12 cellular contexts compared by ENCODE assay signal in the genomic region with DNA sequence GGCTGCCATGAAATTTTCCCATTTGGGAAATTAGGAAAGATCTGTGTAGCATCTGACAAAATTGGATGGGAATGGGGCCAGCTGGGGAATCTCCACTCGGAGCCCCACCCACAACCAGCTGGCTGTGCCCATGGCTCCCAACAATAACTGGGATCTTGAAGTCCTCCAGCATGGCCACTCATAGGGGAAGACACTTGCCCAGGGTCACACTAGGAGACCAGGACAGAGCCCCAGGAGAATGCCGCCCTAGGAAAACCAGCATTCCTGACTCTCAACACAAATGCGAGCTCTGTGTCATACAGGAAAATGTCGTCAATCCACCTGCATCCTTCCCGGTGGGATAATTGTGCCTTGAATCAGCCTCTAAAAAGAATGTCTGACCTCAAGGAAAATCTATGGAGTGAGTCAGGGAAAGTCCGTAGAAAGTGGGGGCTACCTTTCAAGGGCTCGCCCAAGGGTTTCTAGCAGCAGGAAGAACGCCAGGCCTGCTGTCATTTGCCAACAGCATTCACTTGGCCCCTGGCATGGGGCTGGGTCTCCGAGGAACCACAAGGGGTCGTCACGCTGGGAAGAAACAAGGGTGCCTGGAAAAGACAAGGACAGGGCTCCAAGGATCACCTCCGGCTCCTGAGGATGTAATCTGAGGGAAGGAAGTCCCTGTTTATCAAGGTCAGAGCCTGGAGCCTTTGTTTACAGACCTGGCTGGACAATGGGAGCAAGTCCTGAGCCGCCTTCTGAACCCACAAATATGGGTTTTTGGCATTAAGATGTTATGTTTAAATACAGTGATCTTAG. TPM values are rescaled to one million over a fixed set of nuclear protein-coding genes. Genes with fewer than 3 reads are reported as not detected.
DNase-seq lines count a peak whose midpoint lies in the region; ATAC-seq and TF ChIP-seq lines count a peak whose summit lies in the region.
"Had no signal": no experiment of that assay in that cellular context is flagged by ENCODE, and none has a peak within 500 bp of the region (broad histone marks: within the 10 kb centered on the region; RNA-seq: fewer than 3 reads in every experiment).

No MANE protein-coding gene starts in this region.

- H3K36me3 ChIP-seq in body of pancreas (replicated peaks in 1 of 2; ENCODE audit: insufficient read depth in 1 of 2, low read depth in 2 of 2), result no peaks in the 10 kb centered on the region
- H3K36me3 ChIP-seq in iPS-18a (ENCODE audit: control insufficient read depth, low read depth, low read length), result no peaks in the 10 kb centered on the region
- no peaks in the 10 kb centered on the region for H3K36me3 ChIP-seq in smooth muscle cell (ENCODE audit: low read depth)
- H3K36me3 ChIP-seq: thoracic aorta had no signal

- TF ChIP-seq POLR2A in body of pancreas (IDR thresholded peaks at IDR 0.05), result no peak

- peaks cover 5% of the 10 kb centered on the region; the same call in 1 of the 2 replicates for H3K36me3 Mint-ChIP-seq in HFFc6 (ENCODE audit: low read depth)
- H3K36me3 Mint-ChIP-seq in activated T-helper 2 cell treated with anti-CD3 and anti-CD28 coated beads, Interferon-gamma antibody, Interleukin-2, Interleukin-4, amounts not matched to agents 10 μg/mL and 5 μg/mL and 100 μg/mL, durations not matched to agents 14 hours and 24 hours and 36 hours (ENCODE audit: low read depth), result no peaks in the 10 kb centered on the region
- no peaks in the 10 kb centered on the region for H3K36me3 Mint-ChIP-seq in natural killer cell

- peak; percentile 80 for DNase-seq in HFFc6
- no peak for DNase-seq in body of pancreas
- DNase-seq in smooth muscle cell (lab: John Stamatoyannopoulos, UW; ENCODE audit: unreplicated experiment), result no peak
- no peak for DNase-seq in NCI-H1092 treated with DMSO at 0.1 percent for 48 hours (lab: John Stamatoyannopoulos, UW)
- no peak for DNase-seq in activated T-helper 2 cell treated with anti-CD3 and anti-CD28 coated beads, Interferon-gamma antibody, Interleukin-2, Interleukin-4, amounts not matched to agents 10 μg/mL and 5 μg/mL and 100 μg/mL, durations not matched to agents 14 hours and 24 hours and 36 hours (ENCODE audit: low spot score)
- DNase-seq in natural killer cell, result no peak
- DNase-seq: activated CD4-positive, CD25-positive, alpha-beta regulatory T cell; NCI-H1417 treated with DMSO at 0.1 percent for 48 hours; retina had no signal

- peak overlapping the region; percentile 57 for H3K4me3 Mint-ChIP-seq in HFFc6
- no peak overlapping the region for H3K4me3 Mint-ChIP-seq in activated T-helper 2 cell treated with anti-CD3 and anti-CD28 coated beads, Interferon-gamma antibody, Interleukin-2, Interleukin-4, amounts not matched to agents 10 μg/mL and 5 μg/mL and 100 μg/mL, durations not matched to agents 14 hours and 24 hours and 36 hours (ENCODE audit: low read depth)
- H3K4me3 Mint-ChIP-seq in natural killer cell, result no peak overlapping the region

- H3K9me3 Mint-ChIP-seq in HFFc6 (no peaks in the 10 kb centered on the region), natural killer cell (peaks cover 8 to 10% of the 10 kb centered on the region in 2 donors)
- peaks cover 4% of the 10 kb centered on the region for H3K9me3 Mint-ChIP-seq in activated T-helper 2 cell treated with anti-CD3 and anti-CD28 coated beads, Interferon-gamma antibody, Interleukin-2, Interleukin-4, amounts not matched to agents 10 μg/mL and 5 μg/mL and 100 μg/mL, durations not matched to agents 14 hours and 24 hours and 36 hours

- H3K4me2 ChIP-seq in smooth muscle cell, result peak overlapping the region; percentile 61

- no peak overlapping the region for H3K9ac ChIP-seq in iPS-18a (ENCODE audit: low read length)
- H3K9ac ChIP-seq in smooth muscle cell (ENCODE audit: low read depth), result peak overlapping the region; percentile 91

- H3K27ac ChIP-seq in body of pancreas (peak overlapping the region in 2 of 4 donors; percentile 10 to 12), iPS-18a (ENCODE audit: low read length) (peak overlapping the region; percentile 12), smooth muscle cell (ENCODE audit: low read depth) (peak overlapping the region; percentile 95)
- H3K27ac ChIP-seq: thoracic aorta had no signal

- H3K27ac Mint-ChIP-seq in HFFc6 (peak overlapping the region; percentile 84), natural killer cell (no peak overlapping the region)
- no peak overlapping the region for H3K27ac Mint-ChIP-seq in activated T-helper 2 cell treated with anti-CD3 and anti-CD28 coated beads, Interferon-gamma antibody, Interleukin-2, Interleukin-4, amounts not matched to agents 10 μg/mL and 5 μg/mL and 100 μg/mL, durations not matched to agents 14 hours and 24 hours and 36 hours

- no peaks in the 10 kb centered on the region for H3K79me2 ChIP-seq in smooth muscle cell (ENCODE audit: low read depth)

- no peaks in the 10 kb centered on the region for H4K20me1 ChIP-seq in smooth muscle cell (ENCODE audit: low read depth)

- TF ChIP-seq CTCF in HFFc6 (IDR thresholded peaks at IDR 0.05) (no peak; the same call in 1 of the 2 replicates), body of pancreas (IDR thresholded peaks at IDR 0.05) (no peak), smooth muscle cell (IDR thresholded peaks at IDR 0.05; ENCODE audit: borderline replicate concordance, insufficient read depth, poor library complexity, severe bottlenecking) (no peak), natural killer cell (IDR thresholded peaks at IDR 0.05) (no peak)

- ATAC-seq in body of pancreas (peak; percentile 38), HG03432 (IDR thresholded peaks at IDR 0.05; ENCODE audit: unreplicated experiment) (no peak), natural killer cell (no peak)

- no peaks in the 10 kb centered on the region for H3F3A ChIP-seq in smooth muscle cell (ENCODE audit: low read depth)

- H3K9me3 ChIP-seq in body of pancreas, result no peaks in the 10 kb centered on the region
- no peaks in the 10 kb centered on the region for H3K9me3 ChIP-seq in iPS-18a (ENCODE audit: control insufficient read depth, low read depth, low read length)
- no peaks in the 10 kb centered on the region for H3K9me3 ChIP-seq in smooth muscle cell (replicated peaks; ENCODE audit: low read depth)
- H3K9me3 ChIP-seq: thoracic aorta had no signal

- H3K4me1 ChIP-seq in body of pancreas (no peaks in the 10 kb centered on the region), iPS-18a (ENCODE audit: control insufficient read depth, low read depth, low read length) (peaks cover 9% of the 10 kb centered on the region), smooth muscle cell (ENCODE audit: low read depth) (peaks cover 4% of the 10 kb centered on the region)

- no peak overlapping the region for H3K4me3 ChIP-seq in body of pancreas
- no peak overlapping the region for H3K4me3 ChIP-seq in iPS-18a (ENCODE audit: low read length)
- H3K4me3 ChIP-seq in smooth muscle cell, result no peak overlapping the region
- H3K4me3 ChIP-seq: thoracic aorta had no signal

- H3K4me1 Mint-ChIP-seq in HFFc6 (ENCODE audit: low read depth) (peaks cover 28% of the 10 kb centered on the region), natural killer cell (peaks cover 9 to 18% of the 10 kb centered on the region in 2 donors)
- H3K4me1 Mint-ChIP-seq in activated T-helper 2 cell treated with anti-CD3 and anti-CD28 coated beads, Interferon-gamma antibody, Interleukin-2, Interleukin-4, amounts not matched to agents 10 μg/mL and 5 μg/mL and 100 μg/mL, durations not matched to agents 14 hours and 24 hours and 36 hours (ENCODE audit: low read depth), result no peaks in the 10 kb centered on the region

- intact Hi-C loops in body of pancreas (cut with DNase I), result no loop called here
- intact Hi-C loops in activated T-helper 2 cell treated with anti-CD3 and anti-CD28 coated beads, Interferon-gamma antibody, Interleukin-2, Interleukin-4, amounts not matched to agents 10 μg/mL and 5 μg/mL and 100 μg/mL, durations not matched to agents 14 hours and 24 hours and 36 hours (cut with micrococcal nuclease), result no loop called here
- intact Hi-C loops in natural killer cell (cut with micrococcal nuclease), result no loop called here

- H3K27me3 Mint-ChIP-seq in HFFc6 (ENCODE audit: insufficient read depth) (peaks cover 10% of the 10 kb centered on the region), natural killer cell (ENCODE audit: low read depth in 2 of 2) (peaks cover 4 to 6% of the 10 kb centered on the region in 2 donors)
- H3K27me3 Mint-ChIP-seq in activated T-helper 2 cell treated with anti-CD3 and anti-CD28 coated beads, Interferon-gamma antibody, Interleukin-2, Interleukin-4, amounts not matched to agents 10 μg/mL and 5 μg/mL and 100 μg/mL, durations not matched to agents 14 hours and 24 hours and 36 hours (ENCODE audit: low read depth), result peaks cover 7% of the 10 kb centered on the region

- H2AFZ ChIP-seq in smooth muscle cell (ENCODE audit: low read depth), result no peak overlapping the region

- H3K27me3 ChIP-seq in body of pancreas (no peaks in the 10 kb centered on the region), iPS-18a (ENCODE audit: control insufficient read depth, insufficient read depth, low read length) (no peaks in the 10 kb centered on the region), smooth muscle cell (ENCODE audit: low read depth) (no peaks in the 10 kb centered on the region)

- 74 to 75% methylated on average over 12 to 13 of the region's 13 CpGs for whole genome bisulfite sequencing in body of pancreas, 2 donors
- WGBS in smooth muscle cell (ENCODE audit: low lambda C conversion rate), result 44% methylated on average over 13 of the region's 13 CpGs

RNA-seq across cellular contexts. Expression of a gene that starts 15.9 kb away (rescaled TPM):
- total RNA-seq in HFFc6 (2021; fragmentation: NEBNext Ultra II Directional; extraction: Animal tissue kit (Norgen Biotek cat#: 25700)), result not detected
- total RNA-seq in body of pancreas, result 10 to 100 TPM; 10.4 to 15.8 TPM
- not detected in 2 replicates for total RNA-seq in smooth muscle cell
- not detected in 2 replicates for polyA plus RNA-seq in smooth muscle cell
- total RNA-seq in activated T-helper 2 cell treated with anti-CD3 and anti-CD28 coated beads, Interferon-gamma antibody, Interleukin-2, Interleukin-4, amounts not matched to agents 10 μg/mL and 5 μg/mL and 100 μg/mL, durations not matched to agents 14 hours and 24 hours and 36 hours, result not detected in 2 replicates
- total RNA-seq in natural killer cell, result not detected

RNA-seq across cellular contexts. Expression of a gene that starts 44.7 kb away (rescaled TPM):
- not detected for total RNA-seq in HFFc6 (2021; fragmentation: NEBNext Ultra II Directional; extraction: Animal tissue kit (Norgen Biotek cat#: 25700))
- total RNA-seq in body of pancreas, result not detected
- total RNA-seq in smooth muscle cell, result 0.81 and 0.94 TPM in 2 replicates
- polyA plus RNA-seq in smooth muscle cell, result 2.2 and 4.9 TPM in 2 replicates
- total RNA-seq in activated T-helper 2 cell treated with anti-CD3 and anti-CD28 coated beads, Interferon-gamma antibody, Interleukin-2, Interleukin-4, amounts not matched to agents 10 μg/mL and 5 μg/mL and 100 μg/mL, durations not matched to agents 14 hours and 24 hours and 36 hours, result not detected in 2 replicates
- total RNA-seq in natural killer cell, result not detected

Comparison
In these comparisons a context has a peak if more than half of its experiments do, and no peak if none do; other contexts are left out.
1. RNA of a gene that starts 15.9 kb away (total RNA-seq): 10.4 to 15.8 TPM in body of pancreas; not detected in HFFc6, not detected in smooth muscle cell, not detected in activated T-helper 2 cell treated with anti-CD3 and anti-CD28 coated beads, Interferon-gamma antibody, Interleukin-2, Interleukin-4, amounts not matched to agents 10 μg/mL and 5 μg/mL and 100 μg/mL, durations not matched to agents 14 hours and 24 hours and 36 hours and not detected in natural killer cell; every median in the first group is over 10 times any median in the second.